Comparison of ENCODE assay signal across 14 cellular contexts in genomic region chr1:178566187-178566586, GRCh38. TPM values are rescaled to one million over a fixed set of nuclear protein-coding genes. Genes with fewer than 3 reads are reported as not detected.
DNase-seq lines count a peak whose midpoint lies in the region; ATAC-seq and TF ChIP-seq lines count a peak whose summit lies in the region.
"Had no signal": no experiment of that assay in that cellular context is flagged by ENCODE, and none has a peak within 500 bp of the region (broad histone marks: within the 10 kb centered on the region; RNA-seq: fewer than 3 reads in every experiment).

No MANE protein-coding gene starts in this region.

- no peak for TF ChIP-seq CTCF in epithelial cell of esophagus (IDR thresholded peaks at IDR 0.05; ENCODE audit: insufficient read depth, low read depth, low read length, missing control alignments)

- no peaks in the 10 kb centered on the region for H3K4me1 ChIP-seq in neuronal stem cell (ENCODE audit: control insufficient read depth in 2 of 2, insufficient read depth in 1 of 2, low read depth in 1 of 2, low read length in 2 of 2)

- no peaks in the 10 kb centered on the region for H3K36me3 ChIP-seq in neuronal stem cell (replicated peaks in 1 of 2; ENCODE audit: control insufficient read depth in 2 of 2, insufficient read depth in 2 of 2, low read length in 2 of 2)
- H3K36me3 ChIP-seq: brain microvascular endothelial cell had no signal

- H2BK5ac ChIP-seq in neuronal stem cell (ENCODE audit: low read length), result no peak overlapping the region

- H3K9ac ChIP-seq in neuronal stem cell (ENCODE audit: low read depth, low read length, poor library complexity), result no peak overlapping the region

- WGBS in neuronal stem cell (ENCODE audit: extremely low coverage in 2 of 2, insufficient read length in 2 of 2, insufficient replicate concordance in 1 of 2), 2 donors, result no CpG with 5 or more reads among the region's 3 CpGs

- no peak overlapping the region for H4K91ac ChIP-seq in neuronal stem cell (ENCODE audit: low read depth, low read length, poor library complexity)

- H3K4ac ChIP-seq in neuronal stem cell (ENCODE audit: low read length), result no peak overlapping the region

- no peak overlapping the region for H3K23ac ChIP-seq in neuronal stem cell (ENCODE audit: low read depth, low read length, poor library complexity)

- ATAC-seq in GM18498 (IDR thresholded peaks at IDR 0.05; ENCODE audit: unreplicated experiment) (peak; percentile 57), GM19463 (IDR thresholded peaks at IDR 0.05; ENCODE audit: unreplicated experiment) (peak; percentile 96), HG03039 (IDR thresholded peaks at IDR 0.05; ENCODE audit: unreplicated experiment) (peak; percentile 98)

- H3K79me1 ChIP-seq in neuronal stem cell (ENCODE audit: low read depth, low read length), result no peaks in the 10 kb centered on the region

- no peak overlapping the region for H2BK120ac ChIP-seq in neuronal stem cell (ENCODE audit: low read depth, low read length)

- DNase-seq in epithelial cell of esophagus (ENCODE audit: low read depth) (peak; percentile 14), cortex of kidney (lab: John Stamatoyannopoulos, UW) (no peak), A172 (ENCODE audit: low spot score) (no peak), neuronal stem cell (ENCODE audit: low spot score) (no peak), DMS53 treated with DMSO at 0.1 percent for 48 hours (lab: John Stamatoyannopoulos, UW; ENCODE audit: unreplicated experiment) (no peak)
- DNase-seq: activated CD4-positive, alpha-beta T cell treated with anti-CD3 and anti-CD28 coated beads, Interleukin-2, amount 50 U/mL, for 1 hour; brain microvascular endothelial cell; midbrain; NCI-H2081 treated with DMSO at 0.1 percent for 48 hours; small intestine; stimulated activated naive CD4-positive, alpha-beta T cell treated with Interleukin-2 at 50 U/mL for 16 hours had no signal

- no peak overlapping the region for H3K27ac ChIP-seq in neuronal stem cell (replicated peaks; ENCODE audit: low read length)
- H3K27ac ChIP-seq: brain microvascular endothelial cell had no signal

- no peak overlapping the region for H3K4me3 ChIP-seq in epithelial cell of esophagus (ENCODE audit: low read length)
- no peak overlapping the region for H3K4me3 ChIP-seq in neuronal stem cell (ENCODE audit: low read length in 2 of 2)

- no peak overlapping the region for H2AK5ac ChIP-seq in neuronal stem cell (ENCODE audit: low read depth, low read length)

- H2AFZ ChIP-seq in neuronal stem cell (ENCODE audit: low read length), result no peak overlapping the region

- H3K14ac ChIP-seq in neuronal stem cell (ENCODE audit: low read length), result no peak overlapping the region

- no peak overlapping the region for H2BK15ac ChIP-seq in neuronal stem cell (ENCODE audit: low read length)

- no peak overlapping the region for H2BK12ac ChIP-seq in neuronal stem cell (ENCODE audit: low read length)

- no peaks in the 10 kb centered on the region for H3K27me3 ChIP-seq in neuronal stem cell (ENCODE audit: control insufficient read depth in 3 of 3, insufficient read depth in 3 of 3, low read depth in 1 of 3, low read length in 3 of 3)
- H3K27me3 ChIP-seq: brain microvascular endothelial cell had no signal

- H4K8ac ChIP-seq in neuronal stem cell (ENCODE audit: low read depth, low read length), result no peak overlapping the region

- H3K9me3 ChIP-seq in neuronal stem cell (replicated peaks in 1 of 2; ENCODE audit: control insufficient read depth in 2 of 2, insufficient read depth in 1 of 2, low read depth in 1 of 2, low read length in 2 of 2), result peaks cover 0 to 5% of the 10 kb centered on the region in 2 donors

- H3K18ac ChIP-seq in neuronal stem cell (ENCODE audit: low read length), result no peak overlapping the region

- no peak overlapping the region for H3K4me2 ChIP-seq in neuronal stem cell (ENCODE audit: insufficient read depth, low read length, poor library complexity, severe bottlenecking)

RNA-seq across cellular contexts. Expression of gene TEX35, which starts 53.3 kb away (rescaled TPM):
- not detected in 2 replicates for total RNA-seq in A172 (2014; rRNA removed; shearing (Covaris generic))
- polyA plus RNA-seq in neuronal stem cell (2013, experiment 1 of 2), result not detected
- not detected for polyA plus RNA-seq in neuronal stem cell (2013, experiment 2 of 2)
